In the genomic region with DNA sequence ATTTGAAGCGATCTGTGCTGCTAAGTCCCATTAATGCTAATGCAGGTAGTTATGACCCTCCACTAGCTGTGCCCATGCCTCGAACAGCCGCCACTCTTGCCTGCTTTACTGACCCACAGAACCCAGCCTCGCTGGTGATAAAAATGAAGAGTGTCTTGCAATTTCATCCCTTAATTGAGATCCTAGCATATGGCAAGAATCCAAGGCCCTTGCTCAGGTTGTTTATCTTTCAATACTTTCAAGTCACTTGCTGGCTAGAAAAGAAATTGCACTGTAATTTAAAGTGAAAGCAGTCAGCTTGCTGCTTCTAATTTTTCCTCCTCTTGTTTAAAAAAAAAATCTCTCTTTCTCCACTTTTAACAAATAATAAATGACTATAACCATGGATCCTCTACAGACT, we compare ENCODE assay signal across 19 cellular contexts.
DNase-seq lines count a peak whose midpoint lies in the region; ATAC-seq, FAIRE-seq and TF ChIP-seq lines count a peak whose summit lies in the region.
"Had no signal": no experiment of that assay in that cellular context is flagged by ENCODE, and none has a peak within 500 bp of the region (broad histone marks: within the 10 kb centered on the region; RNA-seq: fewer than 3 reads in every experiment).

No MANE protein-coding gene starts in this region.

- TF ChIP-seq CTCF in astrocyte of the spinal cord (IDR thresholded peaks at IDR 0.05; ENCODE audit: low read depth, low read length), result no peak

- in situ Hi-C loops in astrocyte of the spinal cord (cut with HindIII; ENCODE audit: low sequenced_read_pairs), result no loop called here

- no peak for FAIRE-seq in GM19239 (lab: Jason Lieb, UNC)

- DNase-seq in DMS79 treated with DMSO at 0.1 percent for 48 hours (lab: John Stamatoyannopoulos, UW) (peak; percentile 88), NCI-H2171 (lab: John Stamatoyannopoulos, UW) (peak; percentile 3), astrocyte of the spinal cord (ENCODE audit: low read depth, low spot score) (peak; percentile 37), left kidney (ENCODE audit: low read depth, low spot score) (peak; percentile 61), activated T-cell treated with anti-CD3 and anti-CD28 coated beads for 4 hours (no peak), GM19239 (ENCODE audit: insufficient read length, low spot score) (no peak), GDM1 (lab: John Stamatoyannopoulos, UW) (no peak)
- DNase-seq: activated CD4-positive, alpha-beta T cell treated with anti-CD3 and anti-CD28 coated beads, Interleukin-2, amount 10 ng/mL, durations not matched to agents 24 days and 14 days; activated CD8-positive, alpha-beta memory T cell treated with anti-CD3 and anti-CD28 coated beads, Interleukin-2, amount 50 U/mL, for 48 hours; activated naive CD4-positive, alpha-beta T cell treated with anti-CD3 and anti-CD28 coated beads for 36 hours; CD8-positive, alpha-beta T cell; cortex of kidney; glutamatergic neuron; SHP77; sigmoid colon; stomach had no signal

- H3K4me3 ChIP-seq in astrocyte of the spinal cord (ENCODE audit: low read depth, low read length), result no peak overlapping the region
- H3K4me3 ChIP-seq: ascending aorta, HAP-1, sigmoid colon, stomach had no signal

- ATAC-seq in GM21367 (IDR thresholded peaks at IDR 0.05; ENCODE audit: unreplicated experiment), result no peak
- ATAC-seq: CD8-positive, alpha-beta T cell had no signal

Comparison
In these comparisons a context has a peak if more than half of its experiments do, and no peak if none do; other contexts are left out.
1. DNase-seq: peak in DMS79 treated with DMSO at 0.1 percent for 48 hours (single experiment), NCI-H2171 (single experiment), astrocyte of the spinal cord (single experiment) and left kidney (single experiment); none in activated T-cell treated with anti-CD3 and anti-CD28 coated beads for 4 hours (single experiment), GM19239 (single experiment) and GDM1 (single experiment).